ENCODE assay signal across 11 cellular contexts in the genomic region with DNA sequence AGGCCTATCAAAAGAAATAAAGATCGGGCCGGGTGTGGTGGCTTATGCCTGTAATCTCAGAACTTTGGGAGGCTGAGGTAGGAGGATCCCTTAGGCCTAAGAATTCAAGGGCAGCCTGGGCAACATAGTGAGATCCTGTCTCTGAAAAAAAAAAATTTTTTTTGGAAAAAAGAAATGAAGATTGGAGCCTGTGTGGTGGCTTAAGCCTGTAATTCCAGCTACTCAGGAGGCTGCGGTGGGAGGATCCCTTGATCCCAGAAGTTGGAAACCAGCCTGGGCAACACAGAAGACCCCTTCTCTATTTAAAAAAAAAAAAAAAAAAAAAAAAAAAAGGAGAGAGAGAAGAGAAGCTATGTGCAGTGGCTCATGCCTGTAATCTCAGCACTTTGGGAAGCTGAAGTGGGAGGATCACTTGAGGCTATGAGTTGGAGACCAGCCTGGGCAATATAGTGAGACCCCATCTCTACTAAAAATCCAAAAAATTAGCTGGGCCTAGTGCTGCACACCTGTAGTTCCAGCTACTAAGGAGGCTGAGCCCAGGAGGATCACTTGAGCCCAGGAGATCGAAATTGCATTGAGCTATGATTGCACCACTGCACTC. TPM values are rescaled to one million over a fixed set of nuclear protein-coding genes. Genes with fewer than 3 reads are reported as not detected.
"Had no signal": no experiment of that assay in that cellular context is flagged by ENCODE, and none has a peak within 500 bp of the region (broad histone marks: within the 10 kb centered on the region; RNA-seq: fewer than 3 reads in every experiment).

No MANE protein-coding gene starts in this region.

- H3K4me3 Mint-ChIP-seq: GM23338, H9 had no signal

- H3K27ac ChIP-seq: HL-60, KMS-11 had no signal

- H2AFZ ChIP-seq: GM23338 had no signal

- H3K4me3 ChIP-seq: GM23338 had no signal

- ATAC-seq: GM23338, HCT116, HepG2 had no signal

- H3K9me3 Mint-ChIP-seq: GM23338, H9 had no signal

- DNase-seq: H9, Karpas-422, KBM-7 had no signal

- FAIRE-seq: H1, H54, HepG2 had no signal

- H3K27ac Mint-ChIP-seq: GM23338, H9 had no signal

- H3K9ac ChIP-seq: KMS-11 had no signal

- H3K4me2 ChIP-seq: GM23338, KMS-11 had no signal

RNA-seq across cellular contexts. Expression of a gene that starts 14.7 kb away (rescaled TPM):
- total RNA-seq: HT1080 had no signal

RNA-seq across cellular contexts. Expression of a gene that starts 52.9 kb away (rescaled TPM):
- total RNA-seq: H1, H9, HT1080 had no signal
